In the genomic region with DNA sequence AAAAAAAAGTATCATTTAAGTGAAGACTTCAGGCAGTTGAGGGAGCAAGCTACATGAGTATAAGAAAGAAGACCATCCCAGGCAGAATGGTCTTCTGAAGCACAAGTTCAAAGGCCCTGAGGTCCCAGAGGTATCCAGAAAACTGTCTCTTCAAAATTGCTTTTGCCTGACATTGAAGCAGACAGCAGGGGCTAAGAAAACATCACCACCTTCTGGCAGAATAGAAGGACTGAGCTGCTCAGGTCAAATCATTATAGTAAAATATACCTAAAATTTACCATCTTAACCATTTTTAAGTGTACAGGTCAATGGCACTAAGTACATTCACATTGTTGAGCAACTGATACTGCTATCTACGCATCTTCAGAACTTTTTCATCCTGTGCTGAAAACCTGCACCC, we compare ENCODE assay signal across 12 cellular contexts. TPM values are rescaled to one million over a fixed set of nuclear protein-coding genes. Genes with fewer than 3 reads are reported as not detected.
DNase-seq lines count a peak whose midpoint lies in the region; TF ChIP-seq lines count a peak whose summit lies in the region.
"Had no signal": no experiment of that assay in that cellular context is flagged by ENCODE, and none has a peak within 500 bp of the region (broad histone marks: within the 10 kb centered on the region; RNA-seq: fewer than 3 reads in every experiment).

No MANE protein-coding gene starts in this region.

- peaks cover 3% of the 10 kb centered on the region for H3K27me3 Mint-ChIP-seq in HFFc6 (ENCODE audit: insufficient read depth)
- H3K27me3 Mint-ChIP-seq: stimulated activated naive CD8-positive, alpha-beta T cell treated with anti-CD3 and anti-CD28 coated beads, Interleukin-15, amount 100 ng/mL, for 72 hours had no signal

- H3K9ac ChIP-seq in mesenchymal stem cell (ENCODE audit: low read length) = no peak overlapping the region

- peaks cover 6% of the 10 kb centered on the region for H3K4me1 ChIP-seq in mesenchymal stem cell (ENCODE audit: control insufficient read depth, insufficient read depth, low read depth, low read length)
- H3K4me1 ChIP-seq in suprapubic skin = no peaks in the 10 kb centered on the region
- H3K4me1 ChIP-seq: sigmoid colon had no signal

- H3K18ac ChIP-seq in mesenchymal stem cell (ENCODE audit: low read depth in 1 of 2, low read length in 2 of 2) = no peak overlapping the region

- H2BK120ac ChIP-seq in mesenchymal stem cell (ENCODE audit: low read depth, low read length) = no peak overlapping the region

- H3K23ac ChIP-seq in mesenchymal stem cell (ENCODE audit: low read length in 2 of 2) = no peak overlapping the region

- no peak overlapping the region for H3K4me2 ChIP-seq in mesenchymal stem cell (ENCODE audit: low read length, poor library complexity, severe bottlenecking)

- peak; percentile 46 for DNase-seq in D341Med (ENCODE audit: low spot score)
- no peak for DNase-seq in HFFc6
- peak; percentile 16 for DNase-seq in mesenchymal stem cell
- DNase-seq in NCI-H446 treated with DMSO at 0.1 percent for 48 hours (lab: John Stamatoyannopoulos, UW) = no peak
- no peak for DNase-seq in activated gamma-delta T cell treated with Interleukin-2 at 50 U/mL for 16 hours
- no peak for DNase-seq in retina
- DNase-seq in suprapubic skin (ENCODE audit: low spot score in 2 of 2) = no peak
- DNase-seq: heart right ventricle; sigmoid colon; stimulated activated naive CD8-positive, alpha-beta T cell treated with anti-CD3 and anti-CD28 coated beads, Interleukin-15, amount 100 ng/mL, for 72 hours had no signal

- no peak overlapping the region for H3K4ac ChIP-seq in mesenchymal stem cell (ENCODE audit: low read depth in 1 of 2, low read length in 2 of 2)

- H3K9me3 Mint-ChIP-seq in HFFc6 = no peaks in the 10 kb centered on the region
- H3K9me3 Mint-ChIP-seq: activated T-helper 1 cell treated with anti-CD3 and anti-CD28 coated beads, Interleukin-12 subunit alpha, Interleukin-12 subunit beta, Interleukin-2, Interleukin-4 antibody, amounts not matched to agents 30 ng/mL and 10 ng/mL and 1 ng/mL, durations not matched to agents 14 hours and 24 hours and 36 hours; stimulated activated naive CD8-positive, alpha-beta T cell treated with anti-CD3 and anti-CD28 coated beads, Interleukin-15, amount 100 ng/mL, for 72 hours had no signal

- no peak overlapping the region for H4K8ac ChIP-seq in mesenchymal stem cell (ENCODE audit: low read length)

- no peaks in the 10 kb centered on the region for H3K79me1 ChIP-seq in mesenchymal stem cell (replicated peaks; ENCODE audit: low read length, poor library complexity, severe bottlenecking)

- no peak overlapping the region for H2BK15ac ChIP-seq in mesenchymal stem cell (ENCODE audit: low read depth, poor library complexity, severe bottlenecking)

- no peak overlapping the region for H4K91ac ChIP-seq in mesenchymal stem cell (ENCODE audit: low read length)

- H3K14ac ChIP-seq in mesenchymal stem cell (ENCODE audit: low read length in 2 of 2) = no peak overlapping the region

- peaks cover 12% of the 10 kb centered on the region for H3K4me1 Mint-ChIP-seq in HFFc6 (ENCODE audit: low read depth)

- H3K9me3 ChIP-seq in mesenchymal stem cell (ENCODE audit: control insufficient read depth, low read length) (peaks cover 4% of the 10 kb centered on the region), suprapubic skin (no peaks in the 10 kb centered on the region)
- H3K9me3 ChIP-seq: heart right ventricle had no signal

- no peak overlapping the region for H2AK5ac ChIP-seq in mesenchymal stem cell (ENCODE audit: low read length, severe bottlenecking)

- H3K27me3 ChIP-seq in mesenchymal stem cell (ENCODE audit: control insufficient read depth in 1 of 2, insufficient read depth in 1 of 2, low read length in 2 of 2) (no peaks in the 10 kb centered on the region), suprapubic skin (no peaks in the 10 kb centered on the region)
- H3K27me3 ChIP-seq: heart right ventricle, sigmoid colon had no signal

- no peak overlapping the region for H2AFZ ChIP-seq in mesenchymal stem cell (ENCODE audit: low read depth, low read length)

- H2BK5ac ChIP-seq in mesenchymal stem cell (ENCODE audit: low read depth, low read length, poor library complexity, severe bottlenecking) = no peak overlapping the region

- H3K27ac ChIP-seq in VCaP = peak overlapping the region; percentile 48
- H3K27ac ChIP-seq in mesenchymal stem cell (ENCODE audit: low read length, poor library complexity, severe bottlenecking) = no peak overlapping the region
- no peak overlapping the region for H3K27ac ChIP-seq in suprapubic skin
- H3K27ac ChIP-seq: heart right ventricle, sigmoid colon had no signal

- TF ChIP-seq EP300 in suprapubic skin (IDR thresholded peaks at IDR 0.05) = no peak

- H3K36me3 ChIP-seq in mesenchymal stem cell (ENCODE audit: control insufficient read depth in 1 of 2, insufficient read depth in 2 of 2, low read depth in 1 of 2, low read length in 2 of 2) (no peaks in the 10 kb centered on the region), suprapubic skin (no peaks in the 10 kb centered on the region)
- H3K36me3 ChIP-seq: heart right ventricle, sigmoid colon had no signal

- no peak overlapping the region for H3K27ac Mint-ChIP-seq in HFFc6
- H3K27ac Mint-ChIP-seq: activated T-helper 1 cell treated with anti-CD3 and anti-CD28 coated beads, Interleukin-12 subunit alpha, Interleukin-12 subunit beta, Interleukin-2, Interleukin-4 antibody, amounts not matched to agents 30 ng/mL and 10 ng/mL and 1 ng/mL, durations not matched to agents 14 hours and 24 hours and 36 hours; stimulated activated naive CD8-positive, alpha-beta T cell treated with anti-CD3 and anti-CD28 coated beads, Interleukin-15, amount 100 ng/mL, for 72 hours had no signal

- no peak overlapping the region for H3K4me3 ChIP-seq in mesenchymal stem cell (ENCODE audit: insufficient read depth in 1 of 2, low read depth in 1 of 2, low read length in 2 of 2)
- H3K4me3 ChIP-seq in suprapubic skin = no peak overlapping the region
- H3K4me3 ChIP-seq: heart right ventricle, sigmoid colon had no signal

- TF ChIP-seq CTCF in HFFc6 (IDR thresholded peaks at IDR 0.05) (peak; percentile 63), VCaP (conservative IDR thresholded peaks at IDR 0.05) (peak; percentile 69), suprapubic skin (IDR thresholded peaks at IDR 0.05) (no peak)

- no peaks in the 10 kb centered on the region for H3K36me3 Mint-ChIP-seq in HFFc6 (ENCODE audit: low read depth)

- H2BK12ac ChIP-seq in mesenchymal stem cell (ENCODE audit: low read length in 2 of 2) = no peak overlapping the region

- 100% methylated on average over 1 of the region's 1 CpG for WGBS in mesenchymal stem cell
- 88% methylated on average over 1 of the region's 1 CpG for WGBS in suprapubic skin

- TF ChIP-seq POLR2A in suprapubic skin (IDR thresholded peaks at IDR 0.05) = no peak

- H3K4me3 Mint-ChIP-seq in HFFc6 = no peak overlapping the region
- H3K4me3 Mint-ChIP-seq: activated T-helper 1 cell treated with anti-CD3 and anti-CD28 coated beads, Interleukin-12 subunit alpha, Interleukin-12 subunit beta, Interleukin-2, Interleukin-4 antibody, amounts not matched to agents 30 ng/mL and 10 ng/mL and 1 ng/mL, durations not matched to agents 14 hours and 24 hours and 36 hours had no signal

RNA-seq across cellular contexts. Expression of a gene that starts 16.4 kb away (rescaled TPM):
- total RNA-seq in HFFc6 (2021; fragmentation: NEBNext Ultra II Directional; extraction: Animal tissue kit (Norgen Biotek cat#: 25700)) = under 1 TPM in 3 of 6 experiments, not detected in 3; 0.10 to 0.23 (median 0.19) TPM
- 0.30 TPM for polyA plus RNA-seq in mesenchymal stem cell (2013, experiment 1 of 2)
- 0.26 TPM for polyA plus RNA-seq in mesenchymal stem cell (2013, experiment 2 of 2)
- total RNA-seq in suprapubic skin = 10 to 100 TPM in 1 of 4 donors, 1 to 10 TPM in 3; 2.8 to 12.2 (median 3.0) TPM

Comparison
In these comparisons a context has a peak if more than half of its experiments do, and no peak if none do; other contexts are left out.
1. DNase-seq: peak in D341Med (single experiment) and mesenchymal stem cell (single experiment); none in HFFc6 (single experiment), NCI-H446 treated with DMSO at 0.1 percent for 48 hours (single experiment), activated gamma-delta T cell treated with Interleukin-2 at 50 U/mL for 16 hours (single experiment), retina (single experiment) and suprapubic skin (0 of 2).
2. CTCF ChIP-seq: peak in HFFc6 (single experiment) and VCaP (single experiment); none in suprapubic skin (0 of 2).